ENCODE assay signal across 8 cellular contexts in genomic region chr4:48341776-48342558, GRCh38. TPM values are rescaled to one million over a fixed set of nuclear protein-coding genes. Genes with fewer than 3 reads are reported as not detected.
DNase-seq lines count a peak whose midpoint lies in the region; ATAC-seq and TF ChIP-seq lines count a peak whose summit lies in the region.

No MANE protein-coding gene starts in this region.

- H3K27ac Mint-ChIP-seq in activated CD8-positive, alpha-beta T cell treated with anti-CD3 and anti-CD28 coated beads for 36 hours: peak overlapping the region; percentile 96
- peak overlapping the region; percentile 99 for H3K27ac Mint-ChIP-seq in mesothelial cell of epicardium

- peak; percentile 54 for DNase-seq in GM13977 (ENCODE audit: low spot score)
- DNase-seq in HEK293T (ENCODE audit: extremely low spot score): peak; percentile 23
- DNase-seq in NB4 (ENCODE audit: low read depth): peak; percentile 81
- peak; percentile 51 for DNase-seq in activated CD8-positive, alpha-beta T cell treated with anti-CD3 and anti-CD28 coated beads for 36 hours
- DNase-seq in mesothelial cell of epicardium (ENCODE audit: low spot score in 2 of 2, unreplicated experiment in 2 of 2): peak; percentile 49 to 79
- peak; percentile 19 to 31 for DNase-seq in stimulated activated CD8-positive, alpha-beta memory T cell treated with anti-CD3 and anti-CD28 coated beads, Interleukin-15, amount 100 ng/mL, for 48 hours (ENCODE audit: low read depth in 2 of 2)
- no peak for DNase-seq in epidermal melanocyte (ENCODE audit: insufficient read length, low spot score)

- no peaks in the 10 kb centered on the region for H3K27me3 Mint-ChIP-seq in activated CD8-positive, alpha-beta T cell treated with anti-CD3 and anti-CD28 coated beads for 36 hours
- no peaks in the 10 kb centered on the region for H3K27me3 Mint-ChIP-seq in mesothelial cell of epicardium (ENCODE audit: low read depth)

- H3K9ac ChIP-seq in endocrine pancreas (ENCODE audit: control insufficient read depth, insufficient read depth, low read length): peak overlapping the region; percentile 94

- peaks cover 10% of the 10 kb centered on the region for H3K36me3 Mint-ChIP-seq in activated CD8-positive, alpha-beta T cell treated with anti-CD3 and anti-CD28 coated beads for 36 hours (ENCODE audit: low read depth)
- H3K36me3 Mint-ChIP-seq in mesothelial cell of epicardium: no peaks in the 10 kb centered on the region

- POLR2A ChIA-PET in HEK293T (lab: Yijun Ruan, JAX): interaction anchor here (0.6 to 2.0 kb wide), 9 partner anchors 8 to 189 kb away, joined by 3 to 6 read pairs (median 3); no protein-coding TSS in a partner anchor
- POLR2A ChIA-PET in activated CD8-positive, alpha-beta T cell treated with anti-CD3 and anti-CD28 coated beads for 36 hours (lab: Charles Lee): interaction anchor here (0.9 to 1.3 kb wide), 8 partner anchors 9 to 72 kb away, joined by 3 to 8 read pairs (median 3); no protein-coding TSS in a partner anchor

- intact Hi-C loops in activated CD8-positive, alpha-beta T cell treated with anti-CD3 and anti-CD28 coated beads for 36 hours (cut with micrococcal nuclease): loop anchor here (5.0 kb wide), 1 partner anchor 205 kb away; no protein-coding TSS in a partner anchor

- H3K9me3 Mint-ChIP-seq in activated CD8-positive, alpha-beta T cell treated with anti-CD3 and anti-CD28 coated beads for 36 hours: no peaks in the 10 kb centered on the region
- no peaks in the 10 kb centered on the region for H3K9me3 Mint-ChIP-seq in mesothelial cell of epicardium

- H3K4me3 ChIP-seq in NB4 (ENCODE audit: low read depth, low read length) (peak overlapping the region; percentile 92), endocrine pancreas (ENCODE audit: control insufficient read depth, insufficient read depth, low read length) (peak overlapping the region; percentile 78)

- H3K4me1 Mint-ChIP-seq in activated CD8-positive, alpha-beta T cell treated with anti-CD3 and anti-CD28 coated beads for 36 hours (ENCODE audit: low read depth): peaks cover 64% of the 10 kb centered on the region
- H3K4me1 Mint-ChIP-seq in mesothelial cell of epicardium: peaks cover 70% of the 10 kb centered on the region

- TF ChIP-seq CTCF in GM13977 (IDR thresholded peaks at IDR 0.05; ENCODE audit: extremely low read depth, insufficient read depth, missing control alignments): no peak
- TF ChIP-seq CTCF in NB4 (IDR thresholded peaks at IDR 0.05; ENCODE audit: low read depth, low read length): no peak
- TF ChIP-seq CTCF in activated CD8-positive, alpha-beta T cell treated with anti-CD3 and anti-CD28 coated beads for 36 hours (IDR thresholded peaks at IDR 0.05): peak; percentile 43
- TF ChIP-seq CTCF in mesothelial cell of epicardium (IDR thresholded peaks at IDR 0.05; ENCODE audit: unreplicated experiment): no peak

- peak overlapping the region; percentile 98 for H3K4me3 Mint-ChIP-seq in activated CD8-positive, alpha-beta T cell treated with anti-CD3 and anti-CD28 coated beads for 36 hours
- peak overlapping the region; percentile 94 for H3K4me3 Mint-ChIP-seq in mesothelial cell of epicardium

- CTCF ChIA-PET in HEK293T (lab: Yijun Ruan, JAX): interaction anchor here (1.4 kb wide), 1 partner anchor 27 kb away, joined by 4 read pairs; no protein-coding TSS in a partner anchor
- CTCF ChIA-PET in activated CD8-positive, alpha-beta T cell treated with anti-CD3 and anti-CD28 coated beads for 36 hours (lab: Charles Lee): interaction anchor here (0.6 to 1.7 kb wide), 9 partner anchors 9 to 243 kb away, joined by 3 to 5 read pairs (median 3); no protein-coding TSS in a partner anchor

- TF ChIP-seq POLR2A in NB4 (IDR thresholded peaks at IDR 0.05; ENCODE audit: extremely low read depth, insufficient read length): no peak

- no peaks in the 10 kb centered on the region for H3K27me3 ChIP-seq in endocrine pancreas (ENCODE audit: control insufficient read depth, insufficient read depth, low read length)

- in situ Hi-C loops in GM13977 (cut with MboI; ENCODE audit: low pct_unique_long_range_greater_than_20kb, low sequenced_read_pairs, unreplicated experiment): no loop called here

- peaks cover 34% of the 10 kb centered on the region for H3K4me1 ChIP-seq in endocrine pancreas (ENCODE audit: control insufficient read depth, insufficient read depth, low read length)

- H3K9me3 ChIP-seq in endocrine pancreas (ENCODE audit: control insufficient read depth, low read length): no peaks in the 10 kb centered on the region

- ATAC-seq in activated CD8-positive, alpha-beta T cell treated with anti-CD3 and anti-CD28 coated beads for 36 hours: peak; percentile 2

- no peaks in the 10 kb centered on the region for H3K36me3 ChIP-seq in endocrine pancreas (ENCODE audit: control insufficient read depth, insufficient read depth, low read length)

TF ChIP-seq in HEK293T, 16 proteins besides CTCF, POLR2A, EP300 and RAD21:
- TF ChIP-seq ZNF384 (IDR thresholded peaks at IDR 0.05): no peak
- TF ChIP-seq FOXK2 (IDR thresholded peaks at IDR 0.05): no peak
- no peak for TF ChIP-seq L3MBTL2 (conservative IDR thresholded peaks at IDR 0.05)

RNA-seq across cellular contexts. Expression of gene SLAIN2, which starts 0.6 kb away (rescaled TPM):
- 10 to 100 TPM; 48.6 to 53.2 TPM for total RNA-seq in activated CD8-positive, alpha-beta T cell treated with anti-CD3 and anti-CD28 coated beads for 36 hours
- 60.1 to 77.1 TPM (median 62.9 TPM) in 3 replicates for total RNA-seq in mesothelial cell of epicardium
